Comparison of ENCODE assay signal across 11 cellular contexts in the genomic region with DNA sequence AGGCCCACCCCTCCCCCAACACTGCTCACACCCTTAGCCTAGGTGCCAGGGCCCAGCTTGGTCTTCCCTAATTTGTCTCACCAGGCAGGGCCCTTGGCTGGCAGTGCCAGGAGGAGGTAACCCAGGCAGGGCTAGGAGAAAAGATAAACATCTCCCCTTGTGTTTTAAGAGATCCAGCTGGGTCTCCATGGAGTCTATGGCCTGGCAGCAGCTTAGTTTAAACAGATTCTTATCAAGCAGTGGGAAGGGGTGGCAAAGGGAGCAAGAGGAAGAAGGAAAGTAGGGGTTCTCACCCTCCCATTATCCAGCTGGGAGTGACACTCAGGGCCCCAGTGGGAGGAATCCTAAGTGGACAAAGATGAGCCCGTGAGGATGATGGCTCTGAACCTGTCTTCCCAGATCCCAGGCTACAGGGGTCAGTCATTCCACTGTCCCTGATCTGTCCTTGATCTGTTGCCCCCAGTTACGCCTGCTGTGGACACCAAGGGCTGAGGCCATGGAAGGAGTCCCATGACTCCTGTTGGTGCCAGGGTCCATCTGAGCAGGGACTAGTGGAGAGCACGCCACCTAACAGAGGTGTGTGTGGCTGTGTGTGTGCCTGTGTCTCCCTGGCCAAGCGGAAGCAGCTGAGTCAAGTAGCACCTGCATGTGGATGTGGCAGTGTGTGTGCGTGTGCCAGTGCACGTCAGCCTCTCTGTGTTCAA. TPM values are rescaled to one million over a fixed set of nuclear protein-coding genes. Genes with fewer than 3 reads are reported as not detected.
DNase-seq lines count a peak whose midpoint lies in the region; ATAC-seq, FAIRE-seq and TF ChIP-seq lines count a peak whose summit lies in the region.
"Had no signal": no experiment of that assay in that cellular context is flagged by ENCODE, and none has a peak within 500 bp of the region (broad histone marks: within the 10 kb centered on the region; RNA-seq: fewer than 3 reads in every experiment).

No MANE protein-coding gene starts in this region.

- DNase-seq in H4 (ENCODE audit: low spot score): peak; percentile 60
- peak; percentile 97 for DNase-seq in NCI-H2081 treated with DMSO at 0.1 percent for 48 hours (lab: John Stamatoyannopoulos, UW)
- DNase-seq in K562 (ENCODE audit: extremely low read depth in 1 of 4, low spot score in 3 of 4): no peak
- no peak for DNase-seq in small intestine
- DNase-seq in BE2C: no peak
- DNase-seq in lower leg skin (ENCODE audit: low spot score in 2 of 2): no peak
- DNase-seq: activated naive CD8-positive, alpha-beta T cell treated with anti-CD3 and anti-CD28 coated beads, Interleukin-2, amount 10 ng/mL, durations not matched to agents 7 days and 5 days; dermis blood vessel endothelial cell; DND-41; foreskin keratinocyte had no signal

- CTCF ChIA-PET in K562 (lab: Yijun Ruan, JAX; ENCODE audit: low intra/inter-chr PET ratio): no interaction called here

- POLR2A ChIA-PET in K562 (lab: Yijun Ruan, JAX): interaction anchor here (0.6 to 2.5 kb wide), 3 partner anchors 11 to 333 kb away, joined by 3 to 10 read pairs (median 4); no protein-coding TSS in a partner anchor

- ATAC-seq in K562: no peak
- ATAC-seq: foreskin keratinocyte had no signal

- no peak overlapping the region for H3K4me2 ChIP-seq in K562 (ENCODE audit: insufficient read depth, low read length)

- no peaks in the 10 kb centered on the region for H3K9me1 ChIP-seq in K562 (ENCODE audit: control insufficient read depth, insufficient read depth, low read length)

- H3K36me3 ChIP-seq in K562 (ENCODE audit: control insufficient read depth, insufficient read depth, low read length): no peaks in the 10 kb centered on the region
- H3K36me3 ChIP-seq in rectal smooth muscle tissue (ENCODE audit: control insufficient read depth, insufficient read depth, low read length): no peaks in the 10 kb centered on the region
- H3K36me3 ChIP-seq in small intestine (ENCODE audit: control insufficient read depth in 2 of 2, insufficient read depth in 2 of 2, low read length in 2 of 2): no peaks in the 10 kb centered on the region
- no peaks in the 10 kb centered on the region for H3K36me3 ChIP-seq in BE2C

- H3K27ac ChIP-seq in K562 (ENCODE audit: extremely low read depth, low read depth, low read length) (no peak overlapping the region), rectal smooth muscle tissue (ENCODE audit: low read depth, low read length) (peak overlapping the region; percentile 14), small intestine (ENCODE audit: low read depth in 1 of 2, low read length in 1 of 2) (no peak overlapping the region)
- H3K27ac ChIP-seq: foreskin keratinocyte had no signal

- no peaks in the 10 kb centered on the region; a peak in 1 of 5 replicates for H3K4me1 ChIP-seq in K562 (replicated peaks in 1 of 2; ENCODE audit: control insufficient read depth in 2 of 2, insufficient read depth in 2 of 2, low read length in 2 of 2)
- peaks cover 2% of the 10 kb centered on the region for H3K4me1 ChIP-seq in rectal smooth muscle tissue (ENCODE audit: control insufficient read depth, insufficient read depth, low read length)
- no peaks in the 10 kb centered on the region for H3K4me1 ChIP-seq in small intestine (ENCODE audit: control insufficient read depth in 2 of 2, insufficient read depth in 1 of 2, low read depth in 1 of 2, low read length in 1 of 2)
- H3K4me1 ChIP-seq in BE2C: no peaks in the 10 kb centered on the region; the same call in 1 of the 2 replicates
- H3K4me1 ChIP-seq: foreskin keratinocyte had no signal

- TF ChIP-seq RAD21 in K562 (CRISPR knock-in tag; conservative IDR thresholded peaks at IDR 0.05 in 1 of 2, IDR thresholded peaks at IDR 0.05 in 1 of 2): no peak

- H3K9me3 ChIP-seq in K562 (replicated peaks; ENCODE audit: control insufficient read depth, insufficient read depth, low read depth, low read length): no peaks in the 10 kb centered on the region
- no peaks in the 10 kb centered on the region for H3K9me3 ChIP-seq in small intestine (ENCODE audit: control insufficient read depth, low read depth)
- H3K9me3 ChIP-seq in BE2C: no peaks in the 10 kb centered on the region

- no peak overlapping the region for H2AFZ ChIP-seq in K562 (ENCODE audit: low read depth, low read length)

- peaks cover 3% of the 10 kb centered on the region; the same call in 1 of the 2 replicates for H4K20me1 ChIP-seq in K562 (replicated peaks; ENCODE audit: control insufficient read depth, insufficient read depth, low read length)

- TF ChIP-seq CTCF in K562 (IDR thresholded peaks at IDR 0.05 in 2 of 3, conservative IDR thresholded peaks at IDR 0.05 in 1 of 3; ENCODE audit: insufficient read depth in 2 of 3, low read depth in 1 of 3, low read length in 3 of 3) (no peak), BE2C (IDR thresholded peaks at IDR 0.05; ENCODE audit: low read depth, low read length) (no peak), lower leg skin (IDR thresholded peaks at IDR 0.05) (no peak)

- no peak for TF ChIP-seq POLR2A in K562 (conservative IDR thresholded peaks at IDR 0.05)
- TF ChIP-seq POLR2A in lower leg skin (IDR thresholded peaks at IDR 0.05): no peak

- H3K27me3 ChIP-seq in K562 (ENCODE audit: control insufficient read depth in 2 of 2, insufficient read depth in 2 of 2, low read length in 2 of 2): peaks cover 23 to 70% of the 10 kb centered on the region in 2 experiments; a peak in 4 of 5 replicates
- H3K27me3 ChIP-seq in rectal smooth muscle tissue (ENCODE audit: control insufficient read depth, insufficient read depth, low read length): no peaks in the 10 kb centered on the region
- H3K27me3 ChIP-seq in small intestine (ENCODE audit: control insufficient read depth in 2 of 2, insufficient read depth in 2 of 2, low read length in 2 of 2): no peaks in the 10 kb centered on the region
- H3K27me3 ChIP-seq in BE2C: no peaks in the 10 kb centered on the region

- 7% methylated on average over 6 of the region's 6 CpGs for WGBS in K562 (ENCODE audit: insufficient coverage, low coverage, missing lambda C conversion rate)
- 84 to 94% (median 86%) methylated on average over 6 of the region's 6 CpGs for WGBS in small intestine, 3 donors
- WGBS in lower leg skin, 2 donors: 86 to 88% methylated on average over 6 of the region's 6 CpGs

- no peak for FAIRE-seq in K562 (lab: Jason Lieb, UNC)
- no peak for FAIRE-seq in small intestine (lab: Jason Lieb, UNC)

- intact Hi-C loops in K562 (cut with micrococcal nuclease) (no loop called here), lower leg skin (cut with DNase I; ENCODE audit: low total_unique reads) (no loop called here)

- BruUV-seq in K562 (replicated peaks; lab: Mats Ljungman, UMichigan): no TSS peak

- no peak overlapping the region for H3K4me3 ChIP-seq in K562
- no peak overlapping the region for H3K4me3 ChIP-seq in rectal smooth muscle tissue (ENCODE audit: low read length)
- no peak overlapping the region for H3K4me3 ChIP-seq in small intestine (ENCODE audit: low read depth in 1 of 2, low read length in 2 of 2)
- H3K4me3 ChIP-seq in BE2C (ENCODE audit: low read depth, low read length): no peak overlapping the region
- no peak overlapping the region for H3K4me3 ChIP-seq in lower leg skin (ENCODE audit: low read depth, poor library complexity, severe bottlenecking)

- peak overlapping the region in 1 of 2 experiments; percentile 61; a peak in 1 of 4 replicates for H3K9ac ChIP-seq in K562 (ENCODE audit: insufficient read depth in 1 of 2, low read depth in 2 of 2, low read length in 2 of 2)
- no peak overlapping the region for H3K9ac ChIP-seq in rectal smooth muscle tissue (ENCODE audit: low read length)

- no peaks in the 10 kb centered on the region for H3K79me2 ChIP-seq in K562 (ENCODE audit: control insufficient read depth, insufficient read depth, low read length)

- TF ChIP-seq EP300 in K562 (IDR thresholded peaks at IDR 0.05; ENCODE audit: low read length): no peak

- in situ Hi-C loops in K562 (cut with MboI): no loop called here

RNA-seq across cellular contexts. Expression of a gene that starts 47.4 kb away (rescaled TPM):
- 13.7 and 16.4 TPM in 2 replicates for total RNA-seq in H4 (2014; rRNA removed; shearing (Covaris generic))
- total RNA-seq in K562 (2011; cell fraction: chromatin; rRNA removed; ENCODE audit: low replicate concordance): not detected in 2 replicates
- not detected in 2 replicates for total RNA-seq in K562 (2011; cell fraction: nucleolus; rRNA removed)
- not detected in 2 replicates for total RNA-seq in K562 (2011; cell fraction: nucleoplasm; rRNA removed)
- total RNA-seq in K562 (2014; rRNA removed) (0.05 TPM in 1 of 2 replicates, not detected in the other), K562 (2014; rRNA removed; fragmentation: Illumina TruSeq; extraction: Trizol) (not detected in 2 replicates), K562 (2015; rRNA removed; fragmentation: Illumina TruSeq; extraction: Trizol) (not detected in 2 replicates), K562 (2021) (not detected in 2 replicates), lower leg skin (under 1 TPM in 1 of 4 donors, not detected in 3; 0.17 TPM)
- polyA plus RNA-seq in K562 (2011; rRNA removed) (not detected in 2 replicates), K562 (2014; fragmentation: Illumina TruSeq; extraction: Trizol) (0.04 TPM in 1 of 2 replicates, not detected in the other), K562 (2014; fragmentation: Nextera tagmentation; extraction: Ambion mirVana) (under 1 TPM; 0.07 to 0.23 TPM), K562 (2014; rRNA removed) (not detected in 2 replicates), small intestine (under 1 TPM in 1 of 3 donors, not detected in 2; 0.06 TPM)
- 0.01 TPM in 1 of 2 replicates, not detected in the other for polyA plus RNA-seq in K562 (2011; cell fraction: cytosol; rRNA removed)
- 0.11 TPM in 1 of 2 replicates, not detected in the other for polyA plus RNA-seq in K562 (2011; cell fraction: nucleus; rRNA removed)
- polyA plus RNA-seq in K562 (2012): 0.04 and 0.07 TPM in 2 replicates
- not detected in 2 replicates for polyA minus RNA-seq in K562 (2011; rRNA and poly(A)+ RNA removed)
- not detected in 2 replicates for polyA minus RNA-seq in K562 (2011; cell fraction: cytosol; rRNA and poly(A)+ RNA removed)
- not detected in 2 replicates for polyA minus RNA-seq in K562 (2011; cell fraction: nucleus; rRNA and poly(A)+ RNA removed)
- polyA plus RNA-seq in BE2C (2012; ENCODE audit: insufficient read depth, insufficient read length, low read depth): 2.1 TPM
- total RNA-seq: activated naive CD8-positive, alpha-beta T cell treated with anti-CD3 and anti-CD28 coated beads, Interleukin-2, amount 10 ng/mL, durations not matched to agents 7 days and 5 days had no signal

RNA-seq across cellular contexts. Expression of a gene that starts 51.6 kb away (rescaled TPM):
- 5.9 and 6.2 TPM in 2 replicates for total RNA-seq in H4 (2014; rRNA removed; shearing (Covaris generic))
- total RNA-seq in K562 (2011; cell fraction: chromatin; rRNA removed; ENCODE audit: low replicate concordance): 1.3 and 4.1 TPM in 2 replicates
- total RNA-seq in K562 (2011; cell fraction: nucleolus; rRNA removed): 7.2 and 8.2 TPM in 2 replicates
- total RNA-seq in K562 (2011; cell fraction: nucleoplasm; rRNA removed): 2.8 and 3.5 TPM in 2 replicates
- 1.1 and 1.2 TPM in 2 replicates for total RNA-seq in K562 (2014; rRNA removed)
- 0.10 and 0.11 TPM in 2 replicates for total RNA-seq in K562 (2014; rRNA removed; fragmentation: Illumina TruSeq; extraction: Trizol)
- total RNA-seq in K562 (2015; rRNA removed; fragmentation: Illumina TruSeq; extraction: Trizol): 0.68 and 1.1 TPM in 2 replicates
- total RNA-seq in K562 (2021): 3.5 and 3.7 TPM in 2 replicates
- polyA plus RNA-seq in K562 (2011; rRNA removed): 1.8 and 3.1 TPM in 2 replicates
- 6.1 and 11.5 TPM in 2 replicates for polyA plus RNA-seq in K562 (2011; cell fraction: cytosol; rRNA removed)
- 4.8 and 5.5 TPM in 2 replicates for polyA plus RNA-seq in K562 (2011; cell fraction: nucleus; rRNA removed)
- 2.8 and 5.2 TPM in 2 replicates for polyA plus RNA-seq in K562 (2012)
- polyA plus RNA-seq in K562 (2014; fragmentation: Illumina TruSeq; extraction: Trizol): 0.31 and 1.5 TPM in 2 replicates
- under 1 TPM in 1 of 2 experiments, not detected in 1; 0.03 TPM for polyA plus RNA-seq in K562 (2014; fragmentation: Nextera tagmentation; extraction: Ambion mirVana)
- polyA plus RNA-seq in K562 (2014; rRNA removed): 2.1 and 4.5 TPM in 2 replicates
- polyA minus RNA-seq in K562 (2011; rRNA and poly(A)+ RNA removed): 1.1 and 2.1 TPM in 2 replicates
- 4.9 and 6.1 TPM in 2 replicates for polyA minus RNA-seq in K562 (2011; cell fraction: cytosol; rRNA and poly(A)+ RNA removed)
- polyA minus RNA-seq in K562 (2011; cell fraction: nucleus; rRNA and poly(A)+ RNA removed): 2.3 and 3.8 TPM in 2 replicates
- polyA plus RNA-seq in small intestine: under 1 TPM in 1 of 3 donors, not detected in 2; 0.79 TPM
- 5.2 TPM for polyA plus RNA-seq in BE2C (2012; ENCODE audit: insufficient read depth, insufficient read length, low read depth)
- total RNA-seq in lower leg skin: 1 to 10 TPM in 2 of 4 donors, under 1 TPM in 2; 0.49 to 1.8 (median 0.89) TPM

Comparison
In these comparisons a context has a peak if more than half of its experiments do, and no peak if none do; other contexts are left out.
1. DNase-seq: peak in H4 (single experiment) and NCI-H2081 treated with DMSO at 0.1 percent for 48 hours (single experiment); none in K562 (0 of 4), small intestine (single experiment), BE2C (single experiment) and lower leg skin (0 of 2).
2. RNA of a gene that starts 47.4 kb away (total RNA-seq): 13.7 to 16.4 TPM in H4; 0.05 TPM in K562 and 0.17 TPM in lower leg skin; every median in the first group is over 10 times any median in the second.